ENCODE assay signal across 1 cellular context in the genomic region with DNA sequence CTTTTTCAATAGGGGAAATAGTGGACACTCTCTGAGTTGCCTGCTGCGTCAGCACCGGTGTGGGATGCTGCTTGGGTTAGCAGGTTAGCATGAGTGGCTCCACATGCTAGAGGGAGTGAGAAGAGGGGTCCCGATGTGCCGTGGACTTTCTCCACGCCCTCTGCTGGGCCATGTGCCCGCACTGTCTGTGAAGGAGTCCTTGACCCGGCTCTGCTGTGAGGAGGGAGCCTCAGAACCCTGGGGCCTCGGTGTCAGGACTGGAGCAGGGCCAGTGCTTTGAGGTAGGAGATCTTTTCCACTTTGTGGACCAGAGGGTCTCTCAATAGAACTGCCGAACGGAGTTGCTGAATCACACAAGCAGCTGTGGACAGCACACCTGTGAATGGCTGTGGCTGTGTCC.
TF ChIP-seq lines count a peak whose summit lies in the region.

No MANE protein-coding gene starts in this region.

TF ChIP-seq in HepG2, 621 proteins besides CTCF, POLR2A, EP300 and RAD21 (continued from another document):
- TF ChIP-seq RXRB (CRISPR knock-in tag; IDR thresholded peaks at IDR 0.05; ENCODE audit: borderline replicate concordance), result no peak
